In genomic region chr2:182142062-182142461, GRCh38 we compare ENCODE assay signal across 19 cellular contexts.
"Had no signal": no experiment of that assay in that cellular context is flagged by ENCODE, and none has a peak within 500 bp of the region (broad histone marks: within the 10 kb centered on the region; RNA-seq: fewer than 3 reads in every experiment).

No MANE protein-coding gene starts in this region.

- H3K27ac ChIP-seq: gastroesophageal sphincter, SK-N-MC, spleen, upper lobe of right lung had no signal

- ATAC-seq: esophagus mucosa, gastroesophageal sphincter, upper lobe of right lung had no signal

- H3K4me3 Mint-ChIP-seq: activated CD4-positive, alpha-beta memory T cell treated with anti-CD3 and anti-CD28 coated beads for 36 hours; brain; neural crest cell had no signal

- DNase-seq: activated CD4-positive, alpha-beta memory T cell treated with anti-CD3 and anti-CD28 coated beads for 36 hours; activated CD4-positive, alpha-beta T cell treated with anti-CD3 and anti-CD28 coated beads for 48 hours; activated naive CD4-positive, alpha-beta T cell treated with Interleukin-2 at 50 U/mL for 16 hours; activated T-cell treated with anti-CD3 and anti-CD28 coated beads, Interleukin-2, amount 50 U/mL, for 48 hours; caudate nucleus; dermis blood vessel endothelial cell; effector CD8-positive, alpha-beta T cell; head of caudate nucleus; kidney glomerular epithelial cell; posterior cingulate gyrus; spleen; stimulated activated CD4-positive, alpha-beta T cell treated with anti-CD3 and anti-CD28 coated beads, Interleukin-4, amount 100 ng/mL, for 1 hour; stimulated activated naive CD4-positive, alpha-beta T cell treated with Interleukin-2 at 50 U/mL for 16 hours; upper lobe of right lung had no signal

- H3K36me3 ChIP-seq: gastroesophageal sphincter, spleen, upper lobe of right lung had no signal

- H3K27ac Mint-ChIP-seq: activated CD4-positive, alpha-beta memory T cell treated with anti-CD3 and anti-CD28 coated beads for 36 hours; brain had no signal

- H3K9me3 ChIP-seq: gastroesophageal sphincter, spleen, upper lobe of right lung had no signal

- H3K4me3 ChIP-seq: gastroesophageal sphincter, SK-N-MC, spleen, upper lobe of right lung had no signal

- H3K4me1 ChIP-seq: gastroesophageal sphincter, spleen, upper lobe of right lung had no signal

- H3K36me3 Mint-ChIP-seq: activated CD4-positive, alpha-beta memory T cell treated with anti-CD3 and anti-CD28 coated beads for 36 hours; brain had no signal

- H3K9me3 Mint-ChIP-seq: activated CD4-positive, alpha-beta memory T cell treated with anti-CD3 and anti-CD28 coated beads for 36 hours; brain; neural crest cell had no signal

- H3K27me3 ChIP-seq: gastroesophageal sphincter, spleen, upper lobe of right lung had no signal
